Comparison of ENCODE assay signal across 18 cellular contexts in genomic region chr1:23788695-23789094, GRCh38. TPM values are rescaled to one million over a fixed set of nuclear protein-coding genes. Genes with fewer than 3 reads are reported as not detected.
A peak's percentile ranks its signal among the peaks of the same experiment; 100 is the strongest.
DNase-seq lines count a peak whose midpoint lies in the region; ATAC-seq and TF ChIP-seq lines count a peak whose summit lies in the region.
"Had no signal": no experiment of that assay in that cellular context is flagged by ENCODE, and none has a peak within 500 bp of the region (broad histone marks: within the 10 kb centered on the region; RNA-seq: fewer than 3 reads in every experiment).

No MANE protein-coding gene starts in this region.

- peaks cover 20% of the 10 kb centered on the region for H4K20me1 ChIP-seq in smooth muscle cell (ENCODE audit: low read depth)

- H3K4me1 Mint-ChIP-seq in central memory CD8-positive, alpha-beta T cell = peaks cover 30% of the 10 kb centered on the region
- peaks cover 6% of the 10 kb centered on the region for H3K4me1 Mint-ChIP-seq in type B pancreatic cell (ENCODE audit: unreplicated experiment)

- no peaks in the 10 kb centered on the region for H3K9me3 Mint-ChIP-seq in central memory CD8-positive, alpha-beta T cell
- H3K9me3 Mint-ChIP-seq in type B pancreatic cell = no peaks in the 10 kb centered on the region
- H3K9me3 Mint-ChIP-seq: activated CD8-positive, alpha-beta T cell treated with anti-CD3 and anti-CD28 coated beads for 36 hours had no signal

- H3K27me3 ChIP-seq in smooth muscle cell (ENCODE audit: low read depth) = no peaks in the 10 kb centered on the region
- H3K27me3 ChIP-seq: ascending aorta, ovary, suprapubic skin had no signal

- no peak overlapping the region for H3K4me3 ChIP-seq in smooth muscle cell
- H3K4me3 ChIP-seq: ascending aorta, coronary artery, ovary, suprapubic skin had no signal

- H3K36me3 ChIP-seq in smooth muscle cell (ENCODE audit: low read depth) = peaks cover 14% of the 10 kb centered on the region
- H3K36me3 ChIP-seq: ovary had no signal

- WGBS in smooth muscle cell (ENCODE audit: low lambda C conversion rate) = 98% methylated on average over 3 of the region's 3 CpGs

- H3K4me3 Mint-ChIP-seq in central memory CD8-positive, alpha-beta T cell = peak overlapping the region; percentile 50
- peak overlapping the region; percentile 35 for H3K4me3 Mint-ChIP-seq in type B pancreatic cell
- H3K4me3 Mint-ChIP-seq: activated CD8-positive, alpha-beta T cell treated with anti-CD3 and anti-CD28 coated beads for 36 hours had no signal

- TF ChIP-seq CTCF in type B pancreatic cell (conservative IDR thresholded peaks at IDR 0.05) = no peak
- no peak for TF ChIP-seq CTCF in smooth muscle cell (IDR thresholded peaks at IDR 0.05; ENCODE audit: borderline replicate concordance, insufficient read depth, poor library complexity, severe bottlenecking)

- ATAC-seq in left ventricle myocardium superior = no peak
- ATAC-seq in central memory CD8-positive, alpha-beta T cell (replicated peaks; ENCODE audit: extremely low read depth, poor library complexity, severe bottlenecking) = no peak
- ATAC-seq: activated CD8-positive, alpha-beta T cell treated with anti-CD3 and anti-CD28 coated beads for 36 hours; Panc1 had no signal

- peaks cover 71% of the 10 kb centered on the region for H3K36me3 Mint-ChIP-seq in central memory CD8-positive, alpha-beta T cell (ENCODE audit: insufficient read depth)
- peaks cover 24% of the 10 kb centered on the region for H3K36me3 Mint-ChIP-seq in type B pancreatic cell

- H3F3A ChIP-seq in smooth muscle cell (ENCODE audit: low read depth) = peaks cover 23% of the 10 kb centered on the region

- no peak overlapping the region for H3K9ac ChIP-seq in smooth muscle cell (ENCODE audit: low read depth)

- no peak overlapping the region for H3K27ac Mint-ChIP-seq in central memory CD8-positive, alpha-beta T cell (ENCODE audit: low read depth)
- no peak overlapping the region for H3K27ac Mint-ChIP-seq in type B pancreatic cell

- no peak overlapping the region for H3K4me2 ChIP-seq in smooth muscle cell

- peaks cover 29% of the 10 kb centered on the region for H3K79me2 ChIP-seq in smooth muscle cell (ENCODE audit: low read depth)

- intact Hi-C loops in cardiac septum (cut with DNase I) (no loop called here), left ventricle myocardium superior (cut with micrococcal nuclease) (no loop called here)

- DNase-seq in cardiac septum (ENCODE audit: low spot score) (peak; percentile 56), left ventricle myocardium superior (no peak), type B pancreatic cell (ENCODE audit: extremely low spot score, unreplicated experiment) (no peak), cerebellar cortex (ENCODE audit: low spot score) (no peak), smooth muscle cell (lab: John Stamatoyannopoulos, UW; ENCODE audit: unreplicated experiment) (no peak)
- DNase-seq in central memory CD8-positive, alpha-beta T cell (ENCODE audit: low spot score in 2 of 2) = no peak
- DNase-seq: activated CD8-positive, alpha-beta T cell treated with anti-CD3 and anti-CD28 coated beads for 36 hours; activated effector memory CD4-positive, alpha-beta T cell treated with anti-CD3 and anti-CD28 coated beads, Interleukin-2, amount 50 U/mL, for 16 hours; foreskin melanocyte; NCI-H1417; NCI-H2171 treated with DMSO at 0.1 percent for 48 hours; ovary; stimulated activated CD4-positive, alpha-beta T cell treated with anti-CD3 and anti-CD28 coated beads, Interleukin-4, amount 100 ng/mL, for 24 hours; stimulated activated CD8-positive, alpha-beta memory T cell treated with anti-CD3 and anti-CD28 coated beads, Interleukin-4, amount 100 ng/mL, for 48 hours had no signal

- H2AFZ ChIP-seq in smooth muscle cell (ENCODE audit: low read depth) = no peak overlapping the region

- no peaks in the 10 kb centered on the region for H3K9me3 ChIP-seq in smooth muscle cell (replicated peaks; ENCODE audit: low read depth)
- H3K9me3 ChIP-seq: ascending aorta, ovary, suprapubic skin had no signal

- no peak overlapping the region for H3K27ac ChIP-seq in smooth muscle cell (ENCODE audit: low read depth)
- H3K27ac ChIP-seq: ascending aorta, coronary artery, ovary, suprapubic skin had no signal

- H3K4me1 ChIP-seq in smooth muscle cell (ENCODE audit: low read depth) = peaks cover 12% of the 10 kb centered on the region

- H3K27me3 Mint-ChIP-seq in central memory CD8-positive, alpha-beta T cell = no peaks in the 10 kb centered on the region
- H3K27me3 Mint-ChIP-seq in type B pancreatic cell = no peaks in the 10 kb centered on the region
- H3K27me3 Mint-ChIP-seq: activated CD8-positive, alpha-beta T cell treated with anti-CD3 and anti-CD28 coated beads for 36 hours had no signal

RNA-seq across cellular contexts. Expression of gene LYPLA2, which starts 2.2 kb away (rescaled TPM):
- total RNA-seq in cardiac septum (27.2 TPM), left ventricle myocardium superior (28.9 TPM), type B pancreatic cell (ENCODE audit: low replicate concordance) (83.6 and 113 TPM in 2 replicates), smooth muscle cell (52.3 and 74.9 TPM in 2 replicates)
- polyA plus RNA-seq in smooth muscle cell = 94.3 and 108 TPM in 2 replicates

RNA-seq across cellular contexts. Expression of gene PITHD1, which starts 10.5 kb away (rescaled TPM):
- 33.7 TPM for total RNA-seq in cardiac septum
- 44.7 TPM for total RNA-seq in left ventricle myocardium superior
- 71.1 and 113 TPM in 2 replicates for total RNA-seq in type B pancreatic cell (ENCODE audit: low replicate concordance)
- total RNA-seq in smooth muscle cell = 49.6 and 49.8 TPM in 2 replicates
- polyA plus RNA-seq in smooth muscle cell = 32.0 and 36.1 TPM in 2 replicates

RNA-seq across cellular contexts. Expression of gene GALE, which starts 11.9 kb away (rescaled TPM):
- total RNA-seq in cardiac septum = 11.5 TPM
- total RNA-seq in left ventricle myocardium superior = 5.1 TPM
- 39.0 and 47.7 TPM in 2 replicates for total RNA-seq in type B pancreatic cell (ENCODE audit: low replicate concordance)
- 40.3 and 51.7 TPM in 2 replicates for total RNA-seq in smooth muscle cell
- polyA plus RNA-seq in smooth muscle cell = 75.2 and 79.1 TPM in 2 replicates

RNA-seq across cellular contexts. Expression of gene HMGCL, which starts 36.5 kb away (rescaled TPM):
- total RNA-seq in cardiac septum (27.9 TPM), left ventricle myocardium superior (33.5 TPM), type B pancreatic cell (ENCODE audit: low replicate concordance) (33.7 and 35.8 TPM in 2 replicates), smooth muscle cell (43.0 and 47.6 TPM in 2 replicates)
- polyA plus RNA-seq in smooth muscle cell = 46.5 and 51.2 TPM in 2 replicates

RNA-seq across cellular contexts. Expression of gene ELOA, which starts 45.4 kb away (rescaled TPM):
- total RNA-seq in cardiac septum (28.8 TPM), left ventricle myocardium superior (35.8 TPM), type B pancreatic cell (ENCODE audit: low replicate concordance) (39.6 and 44.3 TPM in 2 replicates), smooth muscle cell (33.4 and 36.2 TPM in 2 replicates)
- polyA plus RNA-seq in smooth muscle cell = 28.1 and 30.5 TPM in 2 replicates
